27 cellular contexts compared by ENCODE assay signal in the genomic region with DNA sequence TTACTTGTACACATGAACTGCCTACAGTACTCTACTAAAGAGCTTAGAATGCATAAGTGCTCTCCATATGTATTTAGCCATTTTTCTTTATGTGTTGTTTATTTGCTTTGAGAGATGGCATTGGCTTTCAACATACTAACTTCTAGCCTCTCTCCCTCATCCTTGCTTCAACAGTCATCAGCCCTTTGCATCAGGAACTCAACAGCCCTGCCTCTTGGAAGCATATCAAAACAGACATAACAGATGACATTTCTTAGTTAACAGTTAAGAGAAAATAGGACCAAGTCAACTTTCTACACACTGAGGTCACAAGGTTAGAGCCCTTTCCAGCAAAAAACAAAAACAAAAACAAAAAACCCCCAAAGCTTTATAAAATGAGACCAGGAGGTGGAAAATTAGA.
DNase-seq lines count a peak whose midpoint lies in the region; ATAC-seq, FAIRE-seq and TF ChIP-seq lines count a peak whose summit lies in the region.
"Had no signal": no experiment of that assay in that cellular context is flagged by ENCODE, and none has a peak within 500 bp of the region (broad histone marks: within the 10 kb centered on the region; RNA-seq: fewer than 3 reads in every experiment).

No MANE protein-coding gene starts in this region.

- H3K36me3 ChIP-seq in keratinocyte (ENCODE audit: control insufficient read depth in 2 of 2, extremely low read depth in 1 of 2, insufficient read depth in 2 of 2, low read length in 2 of 2) = no peaks in the 10 kb centered on the region
- no peaks in the 10 kb centered on the region for H3K36me3 ChIP-seq in mesendoderm (ENCODE audit: control insufficient read depth, insufficient read depth, low read length)
- H3K36me3 ChIP-seq: upper lobe of left lung had no signal

- peaks cover 45% of the 10 kb centered on the region for H3K4me1 ChIP-seq in keratinocyte (ENCODE audit: control insufficient read depth, extremely low read depth, insufficient read depth, low read length)
- H3K4me1 ChIP-seq in mesendoderm (ENCODE audit: control insufficient read depth, low read depth, low read length) = peaks cover 3% of the 10 kb centered on the region

- H3K56ac ChIP-seq in mesendoderm (ENCODE audit: low read length) = no peak overlapping the region

- H3K27ac ChIP-seq in angular gyrus (ENCODE audit: low read depth, low read length) (peak overlapping the region; percentile 55), keratinocyte (ENCODE audit: control insufficient read depth, insufficient read depth, low read length) (no peak overlapping the region), mesendoderm (ENCODE audit: low read depth, low read length) (no peak overlapping the region)
- H3K27ac ChIP-seq: epithelial cell of prostate, HL-60, skin epidermis, upper lobe of left lung had no signal

- no peak overlapping the region for H2BK15ac ChIP-seq in mesendoderm (replicated peaks; ENCODE audit: low read depth)

- H3K27me3 Mint-ChIP-seq in activated naive CD8-positive, alpha-beta T cell treated with anti-CD3 and anti-CD28 coated beads, Interleukin-2, amount 10 ng/mL, durations not matched to agents 7 days and 5 days = no peaks in the 10 kb centered on the region
- H3K27me3 Mint-ChIP-seq in activated naive CD8-positive, alpha-beta T cell treated with anti-CD3 and anti-CD28 coated beads for 36 hours = no peaks in the 10 kb centered on the region
- H3K27me3 Mint-ChIP-seq: activated CD4-positive, alpha-beta memory T cell treated with anti-CD3 and anti-CD28 coated beads for 36 hours; stimulated activated naive B cell treated with anti-CD40 and anti-IgM and Interleukin-4, amounts not matched to agents 10 μg/mL and 1 μg/mL and 100 μg/mL, for 72 hours had no signal

- DNase-seq in activated naive CD8-positive, alpha-beta T cell treated with anti-CD3 and anti-CD28 coated beads, Interleukin-2, amount 10 ng/mL, durations not matched to agents 7 days and 5 days = no peak
- DNase-seq in activated naive CD8-positive, alpha-beta T cell treated with anti-CD3 and anti-CD28 coated beads for 36 hours = no peak
- no peak for DNase-seq in keratinocyte (ENCODE audit: low read depth, low spot score)
- DNase-seq in hepatic stellate cell (ENCODE audit: low spot score) = no peak
- DNase-seq in mesendoderm = no peak
- DNase-seq in hypothalamus (lab: John Stamatoyannopoulos, UW) = no peak
- DNase-seq in cortex of kidney (lab: John Stamatoyannopoulos, UW) = no peak
- DNase-seq: activated CD4-positive, alpha-beta memory T cell treated with anti-CD3 and anti-CD28 coated beads for 36 hours; activated CD4-positive, CD25-positive, alpha-beta regulatory T cell treated with anti-CD3 and anti-CD28 coated beads, Interleukin-2, amount 50 U/mL, for 72 hours; activated CD8-positive, alpha-beta memory T cell treated with anti-CD3 and anti-CD28 coated beads, Interleukin-2, amount 50 U/mL, for 4 hours; activated naive CD4-positive, alpha-beta T cell treated with Interleukin-2 at 50 U/mL for 16 hours; effector memory CD4-positive, alpha-beta T cell; islet precursor cell; mucosa of descending colon; NCI-H1417; NCI-H2081; NCI-H226; SHP77 treated with DMSO at 0.1 percent for 48 hours; stimulated activated naive B cell treated with anti-CD40 and anti-IgM and Interleukin-4, amounts not matched to agents 10 μg/mL and 1 μg/mL and 100 μg/mL, for 72 hours; upper lobe of left lung had no signal

- peak overlapping the region; percentile 33 for H3K27ac Mint-ChIP-seq in activated naive CD8-positive, alpha-beta T cell treated with anti-CD3 and anti-CD28 coated beads, Interleukin-2, amount 10 ng/mL, durations not matched to agents 7 days and 5 days
- H3K27ac Mint-ChIP-seq in activated naive CD8-positive, alpha-beta T cell treated with anti-CD3 and anti-CD28 coated beads for 36 hours = no peak overlapping the region
- H3K27ac Mint-ChIP-seq: activated CD4-positive, alpha-beta memory T cell treated with anti-CD3 and anti-CD28 coated beads for 36 hours; nephron; stimulated activated naive B cell treated with anti-CD40 and anti-IgM and Interleukin-4, amounts not matched to agents 10 μg/mL and 1 μg/mL and 100 μg/mL, for 72 hours had no signal

- no peak overlapping the region for H2AK5ac ChIP-seq in mesendoderm (ENCODE audit: low read length)

- TF ChIP-seq CTCF in keratinocyte (optimal IDR thresholded peaks at IDR 0.05 in 1 of 3, IDR thresholded peaks at IDR 0.05 in 1 of 3, conservative IDR thresholded peaks at IDR 0.05 in 1 of 3; ENCODE audit: extremely low read depth in 1 of 3, insufficient read depth in 2 of 3, low read length in 3 of 3) = no peak

- peaks cover 3% of the 10 kb centered on the region for H3K79me1 ChIP-seq in mesendoderm (ENCODE audit: low read length)

- H3K27me3 ChIP-seq in keratinocyte (ENCODE audit: control insufficient read depth, extremely low read depth, insufficient read depth, low read length) = no peaks in the 10 kb centered on the region
- H3K27me3 ChIP-seq in mesendoderm (ENCODE audit: insufficient read depth, low read length, poor library complexity) = no peaks in the 10 kb centered on the region
- H3K27me3 ChIP-seq: upper lobe of left lung had no signal

- POLR2A ChIA-PET in activated naive CD8-positive, alpha-beta T cell treated with anti-CD3 and anti-CD28 coated beads, Interleukin-2, amount 10 ng/mL, durations not matched to agents 7 days and 5 days (lab: Charles Lee) = no interaction called here

- no peaks in the 10 kb centered on the region for H4K20me1 ChIP-seq in keratinocyte (ENCODE audit: control insufficient read depth, extremely low read depth, insufficient read depth, low read length)

- H3K79me2 ChIP-seq in keratinocyte (ENCODE audit: control insufficient read depth, insufficient read depth, low read length) (peaks cover 37% of the 10 kb centered on the region), mesendoderm (ENCODE audit: control insufficient read depth, insufficient read depth, low read length) (peaks cover 5% of the 10 kb centered on the region)

- H3K4me2 ChIP-seq in keratinocyte (ENCODE audit: control insufficient read depth, extremely low read depth, insufficient read depth, low read depth, low read length) = no peak overlapping the region
- no peak overlapping the region for H3K4me2 ChIP-seq in mesendoderm (ENCODE audit: low read length)

- H3K9ac ChIP-seq in keratinocyte (ENCODE audit: control insufficient read depth, extremely low read depth, insufficient read depth, low read length) (no peak overlapping the region), mesendoderm (ENCODE audit: low read length) (no peak overlapping the region)

- H3K9me3 ChIP-seq in keratinocyte (ENCODE audit: control insufficient read depth, low read depth, low read length) = no peaks in the 10 kb centered on the region
- H3K9me3 ChIP-seq: mucosa of descending colon, upper lobe of left lung had no signal

- no peak overlapping the region for H3K18ac ChIP-seq in mesendoderm (ENCODE audit: low read length)

- no peaks in the 10 kb centered on the region for H3K9me1 ChIP-seq in keratinocyte (ENCODE audit: control insufficient read depth, extremely low read depth, insufficient read depth, low read length)

- no peak overlapping the region for H3K4me3 Mint-ChIP-seq in activated naive CD8-positive, alpha-beta T cell treated with anti-CD3 and anti-CD28 coated beads, Interleukin-2, amount 10 ng/mL, durations not matched to agents 7 days and 5 days
- no peak overlapping the region for H3K4me3 Mint-ChIP-seq in activated naive CD8-positive, alpha-beta T cell treated with anti-CD3 and anti-CD28 coated beads for 36 hours
- H3K4me3 Mint-ChIP-seq: activated CD4-positive, alpha-beta memory T cell treated with anti-CD3 and anti-CD28 coated beads for 36 hours; nephron; stimulated activated naive B cell treated with anti-CD40 and anti-IgM and Interleukin-4, amounts not matched to agents 10 μg/mL and 1 μg/mL and 100 μg/mL, for 72 hours had no signal

- H3K4ac ChIP-seq in mesendoderm (ENCODE audit: low read depth, low read length) = no peak overlapping the region

- H3K23ac ChIP-seq in mesendoderm (ENCODE audit: low read length) = no peak overlapping the region

- H3K4me1 Mint-ChIP-seq in activated naive CD8-positive, alpha-beta T cell treated with anti-CD3 and anti-CD28 coated beads, Interleukin-2, amount 10 ng/mL, durations not matched to agents 7 days and 5 days = peaks cover 6% of the 10 kb centered on the region
- peaks cover 17% of the 10 kb centered on the region for H3K4me1 Mint-ChIP-seq in activated naive CD8-positive, alpha-beta T cell treated with anti-CD3 and anti-CD28 coated beads for 36 hours

- dilution Hi-C loops in keratinocyte (cut with MboI; ENCODE audit: extremely low pct_ligation_motif_present, low sequenced_read_pairs) = no loop called here

- no peak overlapping the region for H4K8ac ChIP-seq in mesendoderm (ENCODE audit: low read depth, low read length)

- ATAC-seq in activated naive CD8-positive, alpha-beta T cell treated with anti-CD3 and anti-CD28 coated beads, Interleukin-2, amount 10 ng/mL, durations not matched to agents 7 days and 5 days (ENCODE audit: low read depth) = no peak
- ATAC-seq: mucosa of descending colon; stimulated activated naive B cell treated with anti-CD40 and anti-IgM and Interleukin-4, amounts not matched to agents 10 μg/mL and 1 μg/mL and 100 μg/mL, for 72 hours had no signal

- peaks cover 3% of the 10 kb centered on the region for H3K9me3 Mint-ChIP-seq in activated naive CD8-positive, alpha-beta T cell treated with anti-CD3 and anti-CD28 coated beads, Interleukin-2, amount 10 ng/mL, durations not matched to agents 7 days and 5 days
- no peaks in the 10 kb centered on the region for H3K9me3 Mint-ChIP-seq in activated naive CD8-positive, alpha-beta T cell treated with anti-CD3 and anti-CD28 coated beads for 36 hours
- H3K9me3 Mint-ChIP-seq: activated CD4-positive, alpha-beta memory T cell treated with anti-CD3 and anti-CD28 coated beads for 36 hours; nephron; stimulated activated naive B cell treated with anti-CD40 and anti-IgM and Interleukin-4, amounts not matched to agents 10 μg/mL and 1 μg/mL and 100 μg/mL, for 72 hours had no signal

- no peak overlapping the region for H4K5ac ChIP-seq in mesendoderm (ENCODE audit: low read length)

- H3K36me3 Mint-ChIP-seq in activated naive CD8-positive, alpha-beta T cell treated with anti-CD3 and anti-CD28 coated beads, Interleukin-2, amount 10 ng/mL, durations not matched to agents 7 days and 5 days = peaks cover 18% of the 10 kb centered on the region
- H3K36me3 Mint-ChIP-seq in activated naive CD8-positive, alpha-beta T cell treated with anti-CD3 and anti-CD28 coated beads for 36 hours = peaks cover 13% of the 10 kb centered on the region

- FAIRE-seq in keratinocyte (lab: Jason Lieb, UNC) = peak; percentile 5
- FAIRE-seq: GM18507 had no signal

- H3K4me3 ChIP-seq in keratinocyte (ENCODE audit: control insufficient read depth in 2 of 3, extremely low read depth in 1 of 3, insufficient read depth in 2 of 3, low read depth in 1 of 3, low read length in 3 of 3) (no peak overlapping the region), mesendoderm (ENCODE audit: low read length) (no peak overlapping the region)
- H3K4me3 ChIP-seq: lung, mucosa of descending colon, skin epidermis, upper lobe of left lung had no signal

- H2BK5ac ChIP-seq in mesendoderm (ENCODE audit: low read length) = no peak overlapping the region

- no peak overlapping the region for H2BK120ac ChIP-seq in mesendoderm (ENCODE audit: low read depth, low read length)

- no peak overlapping the region for H2AFZ ChIP-seq in keratinocyte (ENCODE audit: control insufficient read depth, low read length)
